Comparison of ENCODE assay signal across 20 cellular contexts in genomic region chr9:114410910-114411309, GRCh38.
"Had no signal": no experiment of that assay in that cellular context is flagged by ENCODE, and none has a peak within 500 bp of the region (broad histone marks: within the 10 kb centered on the region; RNA-seq: fewer than 3 reads in every experiment).

No MANE protein-coding gene starts in this region.

- H3K4me3 ChIP-seq: colonic mucosa, gastrocnemius medialis, heart right ventricle, left ventricle myocardium inferior, lower lobe of right lung, psoas muscle, right lobe of liver, testis, tibial nerve had no signal

- H3K27me3 ChIP-seq: colonic mucosa, gastrocnemius medialis, right lobe of liver, testis, tibial nerve had no signal

- H3K27me3 Mint-ChIP-seq: naive thymus-derived CD4-positive, alpha-beta T cell; stimulated activated memory B cell treated with anti-CD40 and anti-IgM and Interleukin-4, amounts not matched to agents 10 μg/mL and 1 μg/mL and 100 μg/mL, for 72 hours; stimulated activated naive CD8-positive, alpha-beta T cell treated with anti-CD3 and anti-CD28 coated beads, Interleukin-15, Interleukin-2, amounts not matched to agents 100 ng/mL and 50 ng/mL, for 24 hours had no signal

- H3K36me3 ChIP-seq: colonic mucosa, gastrocnemius medialis, heart right ventricle, left ventricle myocardium inferior, lower lobe of right lung, right lobe of liver, tibial nerve had no signal

- H3K4me3 Mint-ChIP-seq: naive thymus-derived CD4-positive, alpha-beta T cell; nephron progenitor cell; stimulated activated memory B cell treated with anti-CD40 and anti-IgM and Interleukin-4, amounts not matched to agents 10 μg/mL and 1 μg/mL and 100 μg/mL, for 72 hours; stimulated activated naive CD8-positive, alpha-beta T cell treated with anti-CD3 and anti-CD28 coated beads, Interleukin-15, Interleukin-2, amounts not matched to agents 100 ng/mL and 50 ng/mL, for 24 hours had no signal

- H3K27ac Mint-ChIP-seq: nephron progenitor cell; stimulated activated memory B cell treated with anti-CD40 and anti-IgM and Interleukin-4, amounts not matched to agents 10 μg/mL and 1 μg/mL and 100 μg/mL, for 72 hours; stimulated activated naive CD8-positive, alpha-beta T cell treated with anti-CD3 and anti-CD28 coated beads, Interleukin-15, Interleukin-2, amounts not matched to agents 100 ng/mL and 50 ng/mL, for 24 hours had no signal

- H3K9me3 ChIP-seq: colonic mucosa, gastrocnemius medialis, heart right ventricle, left ventricle myocardium inferior, lower lobe of right lung, psoas muscle, right lobe of liver, testis, tibial nerve had no signal

- H3K9me3 Mint-ChIP-seq: naive thymus-derived CD4-positive, alpha-beta T cell; nephron progenitor cell; stimulated activated memory B cell treated with anti-CD40 and anti-IgM and Interleukin-4, amounts not matched to agents 10 μg/mL and 1 μg/mL and 100 μg/mL, for 72 hours; stimulated activated naive CD8-positive, alpha-beta T cell treated with anti-CD3 and anti-CD28 coated beads, Interleukin-15, Interleukin-2, amounts not matched to agents 100 ng/mL and 50 ng/mL, for 24 hours had no signal

- H3K27ac ChIP-seq: colonic mucosa, gastrocnemius medialis, heart right ventricle, left ventricle myocardium inferior, lower lobe of right lung, psoas muscle, right lobe of liver, testis, tibial nerve had no signal

- H3K36me3 Mint-ChIP-seq: naive thymus-derived CD4-positive, alpha-beta T cell had no signal

- DNase-seq: colonic mucosa; dermis blood vessel endothelial cell; gastrocnemius medialis; heart right ventricle; islet precursor cell; left ventricle myocardium inferior; lower lobe of right lung; mesenchymal stem cell; naive thymus-derived CD4-positive, alpha-beta T cell; nephron progenitor cell; psoas muscle; retina; right lobe of liver; stimulated activated CD4-positive, alpha-beta T cell treated with anti-CD3 and anti-CD28 coated beads, Interleukin-4, amount 100 ng/mL, for 1 hour; stimulated activated CD8-positive, alpha-beta memory T cell treated with anti-CD3 and anti-CD28 coated beads, Interleukin-4, amount 100 ng/mL, for 48 hours; testis had no signal

- ATAC-seq: gastrocnemius medialis; heart right ventricle; lower lobe of right lung; naive thymus-derived CD4-positive, alpha-beta T cell; psoas muscle; right lobe of liver; stimulated activated memory B cell treated with anti-CD40 and anti-IgM and Interleukin-4, amounts not matched to agents 10 μg/mL and 1 μg/mL and 100 μg/mL, for 72 hours had no signal

- H3K4me1 ChIP-seq: colonic mucosa, gastrocnemius medialis, left ventricle myocardium inferior, psoas muscle, right lobe of liver had no signal

- FAIRE-seq: urothelium cell line had no signal
